In genomic region chr9:15191358-15191757, GRCh38 we compare ENCODE assay signal across 23 cellular contexts.
A peak's percentile ranks its signal among the peaks of the same experiment; 100 is the strongest.
DNase-seq lines count a peak whose midpoint lies in the region; ATAC-seq, FAIRE-seq and TF ChIP-seq lines count a peak whose summit lies in the region.
"Had no signal": no experiment of that assay in that cellular context is flagged by ENCODE, and none has a peak within 500 bp of the region (broad histone marks: within the 10 kb centered on the region; RNA-seq: fewer than 3 reads in every experiment).

No MANE protein-coding gene starts in this region.

- H3K27me3 ChIP-seq in DND-41 (ENCODE audit: insufficient read depth, low read length, poor library complexity) = no peaks in the 10 kb centered on the region
- H3K27me3 ChIP-seq: heart right ventricle, ovary, SJCRH30 had no signal

- H3K9ac ChIP-seq in DND-41 (ENCODE audit: low read depth, low read length) = no peak overlapping the region

- peaks cover 12% of the 10 kb centered on the region for H3K4me1 Mint-ChIP-seq in T-helper 17 cell
- H3K4me1 Mint-ChIP-seq: IgD-negative memory B cell had no signal

- peak overlapping the region; percentile 81 for H3K27ac Mint-ChIP-seq in T-helper 17 cell
- H3K27ac Mint-ChIP-seq: IgD-negative memory B cell had no signal

- no peak for TF ChIP-seq CTCF in DND-41 (IDR thresholded peaks at IDR 0.05; ENCODE audit: borderline replicate concordance, extremely low read depth, low read length, poor library complexity, severe bottlenecking)

- DNase-seq in DND-41 (peak; percentile 51), T-helper 17 cell (no peak), KG1 (lab: John Stamatoyannopoulos, UW) (no peak), foreskin melanocyte (no peak), cortex of kidney (lab: John Stamatoyannopoulos, UW) (no peak), frontal cortex (ENCODE audit: low spot score in 2 of 2) (no peak)
- DNase-seq: aorta; effector memory CD8-positive, alpha-beta T cell; heart right ventricle; islet precursor cell; MV-4-11; NCI-H2081 treated with DMSO at 0.1 percent for 48 hours; NCI-H524 treated with DMSO at 0.1 percent for 48 hours; ovary; PC-3; stimulated activated CD4-positive, alpha-beta T cell treated with anti-CD3 and anti-CD28 coated beads, Interleukin-4, amount 100 ng/mL, for 1 hour had no signal

- peak; percentile 96 for ATAC-seq in DND-41 (ENCODE audit: insufficient read depth, low read depth)
- ATAC-seq in GM18907 (IDR thresholded peaks at IDR 0.05; ENCODE audit: unreplicated experiment) = peak; percentile 86
- ATAC-seq in HG02884 (IDR thresholded peaks at IDR 0.05; ENCODE audit: unreplicated experiment) = peak; percentile 90
- ATAC-seq in T-helper 17 cell = no peak
- ATAC-seq: activated CD4-positive, CD25-positive, alpha-beta regulatory T cell treated with anti-CD3 and anti-CD28 coated beads, Interleukin-2, amount 50 U/mL, for 24 hours; effector memory CD8-positive, alpha-beta T cell; heart right ventricle; PC-3 had no signal

- peak overlapping the region; percentile 5 for H3K4me3 Mint-ChIP-seq in T-helper 17 cell
- H3K4me3 Mint-ChIP-seq: effector memory CD8-positive, alpha-beta T cell; IgD-negative memory B cell had no signal

- no peak overlapping the region for H3K4me2 ChIP-seq in DND-41 (ENCODE audit: insufficient read depth, low read length)

- no peak for FAIRE-seq in frontal cortex (lab: Jason Lieb, UNC)
- FAIRE-seq: H54 had no signal

- no peak overlapping the region for H2AFZ ChIP-seq in DND-41 (ENCODE audit: low read depth, low read length)

- H3K9me3 ChIP-seq in DND-41 (ENCODE audit: insufficient read depth, low read length, severe bottlenecking) (no peaks in the 10 kb centered on the region), T-helper 17 cell (ENCODE audit: control insufficient read depth, low read length, poor library complexity, severe bottlenecking) (no peaks in the 10 kb centered on the region)
- H3K9me3 ChIP-seq: ovary, SJCRH30 had no signal

- peaks cover 21% of the 10 kb centered on the region for H3K4me1 ChIP-seq in DND-41 (ENCODE audit: insufficient read depth, low read length)
- H3K4me1 ChIP-seq: heart right ventricle, SJCRH30 had no signal

- H4K20me1 ChIP-seq in DND-41 (ENCODE audit: insufficient read depth, low read length) = no peaks in the 10 kb centered on the region

- no peaks in the 10 kb centered on the region for H3K36me3 ChIP-seq in DND-41 (ENCODE audit: insufficient read depth, low read length)
- H3K36me3 ChIP-seq: ovary, SJCRH30 had no signal

- H3K36me3 Mint-ChIP-seq in T-helper 17 cell (ENCODE audit: low read depth) = peaks cover 7% of the 10 kb centered on the region

- H3K79me2 ChIP-seq in DND-41 (ENCODE audit: insufficient read depth, low read length) = no peaks in the 10 kb centered on the region

- H3K27me3 Mint-ChIP-seq in T-helper 17 cell = no peaks in the 10 kb centered on the region
- H3K27me3 Mint-ChIP-seq: effector memory CD8-positive, alpha-beta T cell had no signal

- no peak overlapping the region for H3K27ac ChIP-seq in DND-41 (ENCODE audit: low read length)
- H3K27ac ChIP-seq: heart right ventricle, HL-60, ovary, SJCRH30 had no signal

- H3K4me3 ChIP-seq in DND-41 (ENCODE audit: low read depth in 1 of 2, low read length in 2 of 2) = no peak overlapping the region
- H3K4me3 ChIP-seq: heart right ventricle, ovary, SJCRH30 had no signal
